Comparison of ENCODE assay signal across 33 cellular contexts in the genomic region with DNA sequence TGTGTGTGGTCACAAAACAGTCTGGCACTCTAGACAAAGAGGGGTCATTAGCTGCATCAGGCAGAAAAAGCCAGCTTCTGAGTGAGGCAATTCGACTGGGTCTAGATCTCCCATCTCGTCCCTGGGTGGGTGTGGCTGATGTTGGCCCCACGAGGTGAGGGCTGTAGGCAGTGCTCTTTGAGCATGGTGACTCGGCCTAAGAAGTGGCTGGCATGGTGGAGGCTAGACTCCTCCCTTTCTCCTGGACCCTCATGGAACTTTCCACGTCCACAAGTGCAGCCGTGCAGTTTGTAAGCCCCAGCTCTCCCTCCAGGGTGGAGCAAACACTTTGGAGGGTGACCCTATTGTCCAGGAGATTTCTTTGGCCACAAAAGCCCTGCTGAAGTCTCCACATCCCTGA.
"Had no signal": no experiment of that assay in that cellular context is flagged by ENCODE, and none has a peak within 500 bp of the region (broad histone marks: within the 10 kb centered on the region; RNA-seq: fewer than 3 reads in every experiment).

No MANE protein-coding gene starts in this region.

- H3K9me3 Mint-ChIP-seq: activated B cell treated with CpG ODN at 0.5 μM for 24 hours; activated CD8-positive, alpha-beta T cell treated with anti-CD3 and anti-CD28 coated beads for 36 hours; activated T-cell treated with anti-CD3 and anti-CD28 coated beads, Interleukin-2, amount 50 U/mL, for 4 hours; activated T-helper 17 cell treated with anti-CD3 and anti-CD28 coated beads, Interleukin-2, amount 50 U/mL, for 72 hours; central memory CD8-positive, alpha-beta T cell; dendritic cell treated with granulocyte-macrophage colony-stimulating factor and Interleukin-4, amounts not matched to agents 40 ng/mL and 50 ng/mL, for 4 days; endodermal cell; T-helper 2 cell treated with Interferon-gamma antibody and Interleukin-4, amounts not matched to agents 5 μg/mL and 100 μg/mL, for 36 hours had no signal

- H3K27me3 Mint-ChIP-seq: activated B cell treated with CpG ODN at 0.5 μM for 24 hours; dendritic cell treated with granulocyte-macrophage colony-stimulating factor and Interleukin-4, amounts not matched to agents 40 ng/mL and 50 ng/mL, for 4 days had no signal

- H3K4me3 Mint-ChIP-seq: activated B cell treated with CpG ODN at 0.5 μM for 24 hours; activated CD8-positive, alpha-beta T cell treated with anti-CD3 and anti-CD28 coated beads for 36 hours; activated naive CD8-positive, alpha-beta T cell; activated T-cell treated with anti-CD3 and anti-CD28 coated beads, Interleukin-2, amount 50 U/mL, for 4 hours; activated T-helper 17 cell treated with anti-CD3 and anti-CD28 coated beads, Interleukin-2, amount 50 U/mL, for 72 hours; central memory CD8-positive, alpha-beta T cell; dendritic cell treated with granulocyte-macrophage colony-stimulating factor and Interleukin-4, amounts not matched to agents 40 ng/mL and 50 ng/mL, for 4 days; endodermal cell; T-helper 17 cell; T-helper 2 cell treated with Interferon-gamma antibody and Interleukin-4, amounts not matched to agents 5 μg/mL and 100 μg/mL, for 36 hours had no signal

- DNase-seq: activated B cell treated with CpG ODN at 0.5 μM for 24 hours; activated CD4-positive, alpha-beta T cell treated with anti-CD3 and anti-CD28 coated beads for 48 hours; activated CD4-positive, alpha-beta T cell treated with anti-CD3 and anti-CD28 coated beads, Interleukin-2, amount 50 U/mL, for 1 hour; activated CD4-positive, alpha-beta T cell treated with anti-CD3 and anti-CD28 coated beads, Interleukin-2, amount 50 U/mL, for 48 hours; activated CD8-positive, alpha-beta memory T cell treated with anti-CD3 and anti-CD28 coated beads for 24 hours; activated CD8-positive, alpha-beta T cell treated with anti-CD3 and anti-CD28 coated beads for 36 hours; activated effector memory CD4-positive, alpha-beta T cell treated with Interleukin-2 at 50 U/mL for 16 hours; activated gamma-delta T cell treated with Interleukin-2 at 50 U/mL for 16 hours; activated naive CD4-positive, alpha-beta T cell treated with anti-CD3 and anti-CD28 coated beads, Interleukin-2, amount 50 U/mL, for 16 hours; activated naive CD4-positive, alpha-beta T cell treated with Interleukin-2 at 50 U/mL for 16 hours; activated T-cell treated with anti-CD3 and anti-CD28 coated beads, Interleukin-2, amount 50 U/mL, for 4 hours; amniotic stem cell; anterior cingulate cortex; brain microvascular endothelial cell; dorsolateral prefrontal cortex; effector memory CD4-positive, alpha-beta T cell; endodermal cell; esophagus squamous epithelium; foreskin melanocyte; T-helper 1 cell; T-helper 17 cell; T1000; WERI-Rb-1 had no signal

- FAIRE-seq: astrocyte, bronchial epithelial cell had no signal

- H3K36me3 Mint-ChIP-seq: activated naive CD8-positive, alpha-beta T cell had no signal

- H3K27ac ChIP-seq: brain microvascular endothelial cell, coronary artery, dorsolateral prefrontal cortex, esophagus squamous epithelium, gastroesophageal sphincter, WERI-Rb-1 had no signal

- H3K27me3 ChIP-seq: dorsolateral prefrontal cortex, esophagus squamous epithelium, gastroesophageal sphincter had no signal

- H3K4me1 Mint-ChIP-seq: activated T-helper 17 cell treated with anti-CD3 and anti-CD28 coated beads, Interleukin-2, amount 50 U/mL, for 72 hours; central memory CD8-positive, alpha-beta T cell; endodermal cell had no signal

- H3K4me1 ChIP-seq: esophagus squamous epithelium, gastroesophageal sphincter had no signal

- H3K36me3 ChIP-seq: brain microvascular endothelial cell, esophagus squamous epithelium, gastroesophageal sphincter, WERI-Rb-1 had no signal

- H3K27ac Mint-ChIP-seq: activated B cell treated with CpG ODN at 0.5 μM for 24 hours; activated CD8-positive, alpha-beta T cell treated with anti-CD3 and anti-CD28 coated beads for 36 hours; activated naive CD8-positive, alpha-beta T cell; activated T-helper 17 cell treated with anti-CD3 and anti-CD28 coated beads, Interleukin-2, amount 50 U/mL, for 72 hours; dendritic cell treated with granulocyte-macrophage colony-stimulating factor and Interleukin-4, amounts not matched to agents 40 ng/mL and 50 ng/mL, for 4 days; endodermal cell; T-helper 17 cell; T-helper 2 cell treated with Interferon-gamma antibody and Interleukin-4, amounts not matched to agents 5 μg/mL and 100 μg/mL, for 36 hours had no signal

- H3K4me3 ChIP-seq: coronary artery, dorsolateral prefrontal cortex, esophagus squamous epithelium, gastroesophageal sphincter had no signal

- H3K9me3 ChIP-seq: esophagus squamous epithelium, gastroesophageal sphincter had no signal

- ATAC-seq: activated CD4-positive, CD25-positive, alpha-beta regulatory T cell treated with anti-CD3 and anti-CD28 coated beads, Interleukin-2, amount 50 U/mL, for 24 hours; activated CD8-positive, alpha-beta T cell treated with anti-CD3 and anti-CD28 coated beads for 36 hours; activated T-cell treated with anti-CD3 and anti-CD28 coated beads, Interleukin-2, amount 50 U/mL, for 4 hours; activated T-helper 17 cell treated with anti-CD3 and anti-CD28 coated beads, Interleukin-2, amount 50 U/mL, for 72 hours; gastroesophageal sphincter; T-helper 17 cell had no signal
